ENCODE assay signal across 1 cellular context in the genomic region with DNA sequence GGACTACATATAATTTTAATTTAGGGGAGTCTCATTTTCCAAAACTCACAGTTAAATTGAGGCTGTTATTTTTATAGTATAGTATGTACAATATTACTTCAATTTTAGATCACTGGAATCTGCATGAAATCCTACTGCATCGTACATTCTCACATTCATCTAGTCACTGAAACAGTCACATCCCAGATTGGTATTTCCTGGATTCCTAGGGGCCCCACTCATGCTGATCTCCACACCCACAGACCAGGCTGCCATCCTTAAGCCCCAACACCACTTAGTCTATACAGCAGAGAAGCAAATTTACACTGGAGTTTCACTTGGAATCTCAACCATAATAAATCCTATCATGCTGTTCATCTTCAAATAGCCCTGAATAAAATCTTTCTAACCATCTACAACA. TPM values are rescaled to one million over a fixed set of nuclear protein-coding genes. Genes with fewer than 3 reads are reported as not detected.
"Had no signal": no experiment of that assay in that cellular context is flagged by ENCODE, and none has a peak within 500 bp of the region (broad histone marks: within the 10 kb centered on the region; RNA-seq: fewer than 3 reads in every experiment).

No MANE protein-coding gene starts in this region.

RNA-seq across cellular contexts. Expression of a gene that starts 26.4 kb away (rescaled TPM):
- total RNA-seq: ascending aorta had no signal
